In the genomic region with DNA sequence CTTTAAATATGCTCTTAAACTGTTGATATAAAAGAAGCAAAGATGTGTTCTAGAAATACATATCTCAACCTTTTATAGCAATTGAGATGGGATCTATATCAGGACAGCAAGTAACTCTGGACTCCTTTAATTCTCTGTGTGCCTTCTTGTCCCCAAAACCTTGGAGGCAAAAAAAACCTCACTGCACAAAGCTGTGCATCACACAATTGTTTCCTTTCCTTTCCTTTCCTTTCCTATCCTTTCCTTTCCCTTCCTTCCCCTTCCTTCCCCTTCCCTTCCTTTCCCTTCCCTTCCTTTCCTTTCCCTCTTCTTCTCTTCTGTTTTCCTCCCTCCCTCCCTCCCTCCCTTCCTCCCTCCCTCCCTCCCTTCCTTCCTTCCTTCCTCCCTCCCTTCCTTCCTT, we compare ENCODE assay signal across 4 cellular contexts.
"Had no signal": no experiment of that assay in that cellular context is flagged by ENCODE, and none has a peak within 500 bp of the region (broad histone marks: within the 10 kb centered on the region; RNA-seq: fewer than 3 reads in every experiment).

No MANE protein-coding gene starts in this region.

- H3K9ac ChIP-seq: GM23248 had no signal

- H3K9me3 ChIP-seq: HAP-1 had no signal

- H3K27ac ChIP-seq: GM23248 had no signal

- H3K4me1 ChIP-seq: HAP-1 had no signal

- DNase-seq: GM23248, GOT3 had no signal

- H2AFZ ChIP-seq: GM23248, GM23338 had no signal

- H3K36me3 ChIP-seq: HAP-1 had no signal

- H3K4me2 ChIP-seq: GM23338 had no signal

- H3K4me3 ChIP-seq: GM23248, GM23338, HAP-1 had no signal
